8 cellular contexts compared by ENCODE assay signal in the genomic region with DNA sequence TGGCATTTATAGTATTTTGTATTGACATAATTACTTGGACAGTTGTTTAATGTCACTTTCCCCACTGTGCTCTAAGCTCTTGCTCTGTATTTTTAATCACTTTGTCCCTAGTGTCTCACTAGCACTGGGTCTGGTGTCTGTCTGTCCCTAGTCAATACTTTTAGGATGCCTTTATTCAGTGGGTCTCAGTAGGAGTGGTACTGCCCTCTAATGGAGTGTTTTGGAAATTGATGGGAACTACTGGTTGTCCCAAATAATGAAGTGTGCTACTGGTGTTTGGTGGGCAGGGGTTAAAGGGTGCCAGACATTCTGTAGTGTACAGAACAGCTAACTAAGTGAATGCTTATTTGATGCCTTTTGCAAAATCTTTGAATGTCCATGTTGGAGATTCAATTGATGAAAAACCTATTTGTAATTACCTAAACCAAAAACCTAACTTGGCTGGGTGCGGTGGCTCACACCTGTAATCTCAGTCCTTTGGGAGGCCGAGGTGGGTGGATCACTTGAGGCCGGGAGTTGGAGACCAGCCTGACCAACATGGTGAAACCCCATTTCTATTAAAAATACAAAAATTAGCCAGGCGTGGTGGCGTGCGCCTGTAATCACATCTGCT. TPM values are rescaled to one million over a fixed set of nuclear protein-coding genes. Genes with fewer than 3 reads are reported as not detected.
DNase-seq lines count a peak whose midpoint lies in the region; ATAC-seq lines count a peak whose summit lies in the region.

No MANE protein-coding gene starts in this region.

- in situ Hi-C loops in T47D (cut with HindIII; ENCODE audit: low pct_unique_long_range_greater_than_20kb, low sequenced_read_pairs) = no loop called here

- peak; percentile 41 for DNase-seq in COR-L47 (lab: John Stamatoyannopoulos, UW)
- DNase-seq in NCI-H526 (lab: John Stamatoyannopoulos, UW) = peak; percentile 56 to 91
- peak; percentile 18 to 71 for DNase-seq in T47D (ENCODE audit: low read depth in 1 of 2, low spot score in 1 of 2)
- no peak for DNase-seq in left lobe of liver (ENCODE audit: low spot score)
- no peak for DNase-seq in T-helper 9 cell
- DNase-seq in ureter (ENCODE audit: low spot score) = no peak

- ATAC-seq in GM18870 (IDR thresholded peaks at IDR 0.05; ENCODE audit: unreplicated experiment) (peak; percentile 87), HG03095 (IDR thresholded peaks at IDR 0.05; ENCODE audit: unreplicated experiment) (peak; percentile 82), left lobe of liver (peak; percentile 93)

RNA-seq across cellular contexts. Expression of a gene that starts 33.3 kb away (rescaled TPM):
- total RNA-seq in left lobe of liver = 21.6 TPM
- 23.5 TPM for total RNA-seq in ureter

Comparison
In these comparisons a context has a peak if more than half of its experiments do, and no peak if none do; other contexts are left out.
1. DNase-seq: peak in COR-L47 (single experiment), NCI-H526 (2 of 2) and T47D (2 of 2); none in left lobe of liver (single experiment), T-helper 9 cell (single experiment) and ureter (single experiment).
2. Peak in every context shown above with its lines, with median percentiles within 50 percentile points of each other: ATAC-seq.